In genomic region chr2:54574107-54574859, GRCh38 we compare ENCODE assay signal across 8 cellular contexts.
DNase-seq lines count a peak whose midpoint lies in the region; ATAC-seq, FAIRE-seq and TF ChIP-seq lines count a peak whose summit lies in the region.

No MANE protein-coding gene starts in this region.

- no peaks in the 10 kb centered on the region for H3K9me2 ChIP-seq in OCI-LY1 (ENCODE audit: low read depth, low read length)

- H3K9ac ChIP-seq in OCI-LY1 (ENCODE audit: low read length) (no peak overlapping the region), kidney (ENCODE audit: low read length in 2 of 2) (peak overlapping the region in 1 of 2 donors; percentile 72)

- ATAC-seq in HG02852 (IDR thresholded peaks at IDR 0.05; ENCODE audit: unreplicated experiment) (peak; percentile 25), thoracic aorta (ENCODE audit: insufficient number of reproducible peaks, low FRiP score, low read depth) (no peak)

- FAIRE-seq in GM12892 (lab: Jason Lieb, UNC) (peak; percentile 62), kidney (lab: Jason Lieb, UNC) (no peak)

- no peaks in the 10 kb centered on the region for H3F3A ChIP-seq in OCI-LY1 (ENCODE audit: insufficient read depth, low read length)

- H3K4me3 ChIP-seq in OCI-LY1 (ENCODE audit: low read depth, low read length, poor library complexity, severe bottlenecking) (no peak overlapping the region), kidney (ENCODE audit: low read length in 2 of 2) (no peak overlapping the region), thoracic aorta (no peak overlapping the region)

- intact Hi-C loops in kidney (cut with DNase I), result no loop called here

- H3K27ac ChIP-seq in OCI-LY1 (ENCODE audit: low read depth, low read length, poor library complexity, severe bottlenecking), result peak overlapping the region; percentile 90
- H3K27ac ChIP-seq in kidney (ENCODE audit: low read depth in 2 of 2, low read length in 2 of 2), result peak overlapping the region; percentile 94
- H3K27ac ChIP-seq in thoracic aorta, result peak overlapping the region; percentile 25 to 74

- no peaks in the 10 kb centered on the region for H4K20me1 ChIP-seq in OCI-LY1 (ENCODE audit: insufficient read depth, low read length)

- peak overlapping the region; percentile 1; the same call in 1 of the 2 replicates for H3K4me2 ChIP-seq in OCI-LY1 (ENCODE audit: low read length)

- H3K9me3 ChIP-seq in OCI-LY1 (ENCODE audit: low read length), result no peaks in the 10 kb centered on the region
- no peaks in the 10 kb centered on the region for H3K9me3 ChIP-seq in kidney (ENCODE audit: control insufficient read depth in 1 of 2, low read length in 2 of 2)
- no peaks in the 10 kb centered on the region for H3K9me3 ChIP-seq in thoracic aorta

- peak; percentile 37; the same call in 1 of the 2 replicates for TF ChIP-seq POLR2A in GM12892 (IDR thresholded peaks at IDR 0.05; ENCODE audit: low read depth, low read length)

- peaks cover 73% of the 10 kb centered on the region for H3K4me1 ChIP-seq in OCI-LY1 (ENCODE audit: insufficient read depth, low read length, severe bottlenecking)
- H3K4me1 ChIP-seq in kidney (ENCODE audit: control insufficient read depth in 1 of 2, insufficient read depth in 1 of 2, low read depth in 1 of 2, low read length in 2 of 2), result peaks cover 80 to 91% of the 10 kb centered on the region in 2 donors
- peaks cover 45 to 93% of the 10 kb centered on the region in 2 donors for H3K4me1 ChIP-seq in thoracic aorta (ENCODE audit: control insufficient read depth in 1 of 2, low read depth in 2 of 2)

- DNase-seq in GM12892 (ENCODE audit: insufficient read length) (no peak), kidney (peak; percentile 78), thoracic aorta (ENCODE audit: low spot score) (no peak), ureter (ENCODE audit: low spot score) (no peak), NCI-H128 (lab: John Stamatoyannopoulos, UW; ENCODE audit: unreplicated experiment) (no peak)
- DNase-seq in activated effector memory CD4-positive, alpha-beta T cell treated with Interleukin-2 at 50 U/mL for 16 hours, result peak; percentile 59

- no peak overlapping the region for H2AFZ ChIP-seq in OCI-LY1 (ENCODE audit: low read length)

- TF ChIP-seq CTCF in OCI-LY1 (IDR thresholded peaks at IDR 0.05; ENCODE audit: low read length) (no peak), kidney (IDR thresholded peaks at IDR 0.05; ENCODE audit: borderline replicate concordance, extremely low read depth, insufficient read depth) (no peak), thoracic aorta (IDR thresholded peaks at IDR 0.05) (no peak)

- no peaks in the 10 kb centered on the region for H3K79me2 ChIP-seq in OCI-LY1 (ENCODE audit: insufficient read depth, low read length)

- H3K27me3 ChIP-seq in OCI-LY1 (ENCODE audit: insufficient read depth, low read length), result no peaks in the 10 kb centered on the region
- no peaks in the 10 kb centered on the region for H3K27me3 ChIP-seq in thoracic aorta (replicated peaks; ENCODE audit: insufficient read depth)

- H3K36me3 ChIP-seq in OCI-LY1 (ENCODE audit: insufficient read depth, low read length), result no peaks in the 10 kb centered on the region
- no peaks in the 10 kb centered on the region for H3K36me3 ChIP-seq in kidney (ENCODE audit: control insufficient read depth in 1 of 2, insufficient read depth in 2 of 2, low read length in 2 of 2)
- H3K36me3 ChIP-seq in thoracic aorta, result no peaks in the 10 kb centered on the region

Comparison
In these comparisons a context has a peak if more than half of its experiments do, and no peak if none do; other contexts are left out.
1. DNase-seq: peak in activated effector memory CD4-positive, alpha-beta T cell treated with Interleukin-2 at 50 U/mL for 16 hours (single experiment) and kidney (single experiment); none in GM12892 (single experiment), thoracic aorta (single experiment), ureter (single experiment) and NCI-H128 (single experiment).
2. Peak in every context shown above with its lines, with median percentiles within 50 percentile points of each other: H3K27ac ChIP-seq.